Comparison of ENCODE assay signal across 1 cellular context in genomic region chr22:30305906-30306628, GRCh38.
TF ChIP-seq lines count a peak whose summit lies in the region.

No MANE protein-coding gene starts in this region.

TF ChIP-seq in K562, 482 proteins besides CTCF, POLR2A, EP300 and RAD21 (continued from another document and continues in another):
- TF ChIP-seq ZNF407 (IDR thresholded peaks at IDR 0.05; ENCODE audit: low read depth) (no peak), TAF1 (IDR thresholded peaks at IDR 0.05; ENCODE audit: control insufficient read depth, extremely low read depth, insufficient read depth, low read length, severe bottlenecking) (no peak), BHLHE40 (IDR thresholded peaks at IDR 0.05; ENCODE audit: low read length) (no peak), NR4A1 (CRISPR knock-in tag; IDR thresholded peaks at IDR 0.05) (no peak), NR4A1 (tag; IDR thresholded peaks at IDR 0.05) (no peak), HDAC3 (IDR thresholded peaks at IDR 0.05; ENCODE audit: borderline replicate concordance, partially characterized antibody) (peak; percentile 28), SLC30A9 (CRISPR knock-in tag; IDR thresholded peaks at IDR 0.05) (no peak), CC2D1A (IDR thresholded peaks at IDR 0.05) (peak; percentile 53; the same call in 1 of the 2 replicates), CTCFL (IDR thresholded peaks at IDR 0.05; ENCODE audit: borderline replicate concordance, insufficient read depth, low read depth, low read length, poor library complexity, severe bottlenecking) (no peak), MAZ (CRISPR knock-in tag; conservative IDR thresholded peaks at IDR 0.05 in 1 of 2, IDR thresholded peaks at IDR 0.05 in 1 of 2) (no peak), U2AF2 (optimal IDR thresholded peaks at IDR 0.05; ENCODE audit: low read depth, low read length) (no peak), E2F6 (IDR thresholded peaks at IDR 0.05; ENCODE audit: borderline replicate concordance in 1 of 2, extremely low read depth in 1 of 2, insufficient read depth in 1 of 2, insufficient read length in 1 of 2, low read depth in 1 of 2, low read length in 1 of 2, poor library complexity in 1 of 2, severe bottlenecking in 1 of 2) (no peak), POLR2AphosphoS2 (IDR thresholded peaks at IDR 0.05; ENCODE audit: low read length) (no peak), ELF1 (tag; IDR thresholded peaks at IDR 0.05) (peak; percentile 67), RAD51 (IDR thresholded peaks at IDR 0.05; ENCODE audit: borderline replicate concordance, low read depth) (no peak), ZSCAN32 (CRISPR knock-in tag; IDR thresholded peaks at IDR 0.05) (no peak), ZKSCAN3 (CRISPR knock-in tag; IDR thresholded peaks at IDR 0.05) (no peak), SIRT6 (IDR thresholded peaks at IDR 0.05; ENCODE audit: low read depth, low read length) (no peak), BCOR (IDR thresholded peaks at IDR 0.05) (peak; percentile 96), HNRNPK (IDR thresholded peaks at IDR 0.05; ENCODE audit: low read depth, low read length, poor library complexity, severe bottlenecking) (no peak), SRSF7 (optimal IDR thresholded peaks at IDR 0.05; ENCODE audit: low read depth, low read length) (no peak), ARID2 (IDR thresholded peaks at IDR 0.05) (no peak), ZBTB26 (CRISPR knock-in tag; IDR thresholded peaks at IDR 0.05) (no peak), ZNF444 (CRISPR knock-in tag; IDR thresholded peaks at IDR 0.05) (no peak), CREBBP (IDR thresholded peaks at IDR 0.05; ENCODE audit: low read depth, low read length) (no peak), NFE2L1 (tag; IDR thresholded peaks at IDR 0.05; ENCODE audit: borderline replicate concordance, low read depth) (no peak), FOXA3 (CRISPR knock-in tag; conservative IDR thresholded peaks at IDR 0.05 in 1 of 2, IDR thresholded peaks at IDR 0.05 in 1 of 2) (no peak), SRSF9 (IDR thresholded peaks at IDR 0.05; ENCODE audit: borderline replicate concordance, low read depth, low read length) (no peak), HNRNPL (IDR thresholded peaks at IDR 0.05; ENCODE audit: low read depth, low read length) (no peak), CHD2 (IDR thresholded peaks at IDR 0.05; ENCODE audit: low read depth, low read length) (no peak), ZBTB34 (CRISPR knock-in tag; IDR thresholded peaks at IDR 0.05) (no peak), PTBP1 (IDR thresholded peaks at IDR 0.05; ENCODE audit: low read depth, low read length) (no peak), NR0B1 (IDR thresholded peaks at IDR 0.05; ENCODE audit: partially characterized antibody) (no peak), PTTG1 (tag; IDR thresholded peaks at IDR 0.05; ENCODE audit: low read depth) (no peak), ZBTB49 (CRISPR knock-in tag; IDR thresholded peaks at IDR 0.05; ENCODE audit: borderline replicate concordance) (no peak), MEF2A (IDR thresholded peaks at IDR 0.05; ENCODE audit: control insufficient read depth, low read depth, low read length) (no peak), ZNF408 (CRISPR knock-in tag; IDR thresholded peaks at IDR 0.05; ENCODE audit: low read depth) (no peak), GABPA (tag; conservative IDR thresholded peaks at IDR 0.05; ENCODE audit: low read depth) (peak; percentile 48; the same call in 1 of the 2 replicates), MTF1 (CRISPR knock-in tag; IDR thresholded peaks at IDR 0.05; ENCODE audit: borderline replicate concordance) (no peak)
